9 cellular contexts compared by ENCODE assay signal in genomic region chr2:71510196-71510807, GRCh38. TPM values are rescaled to one million over a fixed set of nuclear protein-coding genes. Genes with fewer than 3 reads are reported as not detected.
DNase-seq lines count a peak whose midpoint lies in the region; ATAC-seq and TF ChIP-seq lines count a peak whose summit lies in the region.
"Had no signal": no experiment of that assay in that cellular context is flagged by ENCODE, and none has a peak within 500 bp of the region (broad histone marks: within the 10 kb centered on the region; RNA-seq: fewer than 3 reads in every experiment).

No MANE protein-coding gene starts in this region.

- H3K4me2 ChIP-seq in H9 (ENCODE audit: insufficient read depth, insufficient read length, low read length) = no peak overlapping the region

- H3K18ac ChIP-seq in H9 (ENCODE audit: insufficient read length, low read depth, low read length) = no peak overlapping the region

- peak; percentile 54 for DNase-seq in COR-L47 (lab: John Stamatoyannopoulos, UW)
- peak; percentile 82 for DNase-seq in H9
- peak; percentile 54 for DNase-seq in NCI-H2227 treated with DMSO at 0.1 percent for 48 hours (lab: John Stamatoyannopoulos, UW)
- DNase-seq in activated CD4-positive, alpha-beta T cell treated with anti-CD3 and anti-CD28 coated beads, Interleukin-2, amount 10 ng/mL, durations not matched to agents 24 days and 14 days = peak; percentile 90
- DNase-seq in coronary artery (ENCODE audit: low spot score) = no peak
- peak; percentile 46 to 93 for DNase-seq in lower leg skin (ENCODE audit: low spot score in 2 of 2)
- DNase-seq in stimulated activated CD4-positive, alpha-beta T cell treated with anti-CD3 and anti-CD28 coated beads, TNF-alpha, amount 100 ng/mL, for 48 hours (ENCODE audit: low read depth in 3 of 3) = peak; percentile 32 to 62 (median 49)

- H4K20me1 ChIP-seq in H9 (ENCODE audit: control insufficient read depth, insufficient read depth, insufficient read length) = no peaks in the 10 kb centered on the region

- ATAC-seq in HG03342 (IDR thresholded peaks at IDR 0.05; ENCODE audit: unreplicated experiment) = no peak

- no peak overlapping the region for H2BK15ac ChIP-seq in H9 (ENCODE audit: low read depth, low read length)

- H2BK20ac ChIP-seq in H9 (ENCODE audit: low read depth, low read length, poor library complexity, severe bottlenecking) = no peak overlapping the region

- H3K56ac ChIP-seq in H9 (ENCODE audit: insufficient read length, low read depth, low read length) = no peak overlapping the region

- H2AK5ac ChIP-seq in H9 (ENCODE audit: insufficient read length, low read length) = no peak overlapping the region

- H4K91ac ChIP-seq in H9 (ENCODE audit: insufficient read length, low read depth, low read length) = no peak overlapping the region

- H2BK5ac ChIP-seq in H9 (ENCODE audit: insufficient read length, low read length) = no peak overlapping the region

- no peak overlapping the region for H2AFZ ChIP-seq in H9 (ENCODE audit: low read length)

- H3T11ph ChIP-seq in H9 (ENCODE audit: low read length) = no peak overlapping the region

- H3K27ac ChIP-seq in H9 (ENCODE audit: insufficient read length, low read depth, low read length) = no peak overlapping the region
- H3K27ac ChIP-seq in coronary artery = no peak overlapping the region

- H4K5ac ChIP-seq in H9 (ENCODE audit: insufficient read length, low read depth, low read length) = no peak overlapping the region

- H3K4me3 ChIP-seq in coronary artery (no peak overlapping the region), lower leg skin (ENCODE audit: low read depth, poor library complexity, severe bottlenecking) (no peak overlapping the region)

- H3K23ac ChIP-seq in H9 (ENCODE audit: insufficient read length, low read depth, low read length) = no peak overlapping the region

- no peak overlapping the region for H3K14ac ChIP-seq in H9 (ENCODE audit: insufficient read depth, low read length)

- H2BK12ac ChIP-seq in H9 (ENCODE audit: insufficient read length, low read depth, low read length) = no peak overlapping the region

- no peaks in the 10 kb centered on the region for H3K79me1 ChIP-seq in H9 (ENCODE audit: insufficient read depth, low read depth, low read length, poor library complexity, severe bottlenecking)

- no peaks in the 10 kb centered on the region for H3K36me3 Mint-ChIP-seq in H9 (ENCODE audit: insufficient read depth in 1 of 3, low read depth in 3 of 3)
- no peaks in the 10 kb centered on the region for H3K36me3 Mint-ChIP-seq in activated CD4-positive, alpha-beta T cell treated with anti-CD3 and anti-CD28 coated beads, Interleukin-2, amount 10 ng/mL, durations not matched to agents 24 days and 14 days (ENCODE audit: low read depth)

- no peak overlapping the region for H4K8ac ChIP-seq in H9 (replicated peaks; ENCODE audit: insufficient read length, low read depth, low read length)

- H3K4me1 Mint-ChIP-seq in H9 = peaks cover 0 to 2% of the 10 kb centered on the region in 2 experiments; a peak in 2 of 4 replicates
- peaks cover 2% of the 10 kb centered on the region for H3K4me1 Mint-ChIP-seq in activated CD4-positive, alpha-beta T cell treated with anti-CD3 and anti-CD28 coated beads, Interleukin-2, amount 10 ng/mL, durations not matched to agents 24 days and 14 days

- peaks cover 1% of the 10 kb centered on the region for H3K27me3 Mint-ChIP-seq in H9 (ENCODE audit: low read depth)
- H3K27me3 Mint-ChIP-seq in activated CD4-positive, alpha-beta T cell treated with anti-CD3 and anti-CD28 coated beads, Interleukin-2, amount 10 ng/mL, durations not matched to agents 24 days and 14 days = peaks cover 4% of the 10 kb centered on the region

- no peak overlapping the region for H3K9ac ChIP-seq in H9 (ENCODE audit: extremely low read depth, insufficient read length, low read length)

- H3K27ac Mint-ChIP-seq in H9 = no peak overlapping the region
- H3K27ac Mint-ChIP-seq in activated CD4-positive, alpha-beta T cell treated with anti-CD3 and anti-CD28 coated beads, Interleukin-2, amount 10 ng/mL, durations not matched to agents 24 days and 14 days = no peak overlapping the region

- TF ChIP-seq CTCF in H9 (conservative IDR thresholded peaks at IDR 0.05) = peak; percentile 95
- TF ChIP-seq CTCF in coronary artery (IDR thresholded peaks at IDR 0.05) = peak; percentile 88
- peak in 1 of 3 donors; percentile 80 for TF ChIP-seq CTCF in lower leg skin (IDR thresholded peaks at IDR 0.05)

- no CpG with 5 or more reads among the region's 6 CpGs for WGBS in H9 (ENCODE audit: extremely low coverage, insufficient read length, low lambda C conversion rate)
- WGBS in lower leg skin, 2 donors = 15% methylated on average over 6 of the region's 6 CpGs

- no peak overlapping the region for H3K4ac ChIP-seq in H9 (ENCODE audit: low read depth, low read length)

- no peaks in the 10 kb centered on the region for H3K27me3 ChIP-seq in H9 (ENCODE audit: insufficient read depth, low read length)

- H3K4me1 ChIP-seq in H9 (ENCODE audit: insufficient read depth, low read length) = no peaks in the 10 kb centered on the region

- no peaks in the 10 kb centered on the region for H3K79me2 ChIP-seq in H9 (ENCODE audit: insufficient read depth, low read length)

- no peaks in the 10 kb centered on the region for H3K9me3 Mint-ChIP-seq in H9
- H3K9me3 Mint-ChIP-seq in activated CD4-positive, alpha-beta T cell treated with anti-CD3 and anti-CD28 coated beads, Interleukin-2, amount 10 ng/mL, durations not matched to agents 24 days and 14 days = no peaks in the 10 kb centered on the region

- H3K9me3 ChIP-seq in H9 (ENCODE audit: control insufficient read depth, low read depth, low read length) = no peaks in the 10 kb centered on the region

- intact Hi-C loops in activated CD4-positive, alpha-beta T cell treated with anti-CD3 and anti-CD28 coated beads, Interleukin-2, amount 10 ng/mL, durations not matched to agents 24 days and 14 days (cut with micrococcal nuclease) = loop anchor here (1.0 to 2.0 kb wide), 2 partner anchors 50 to 211 kb away; no protein-coding TSS in a partner anchor
- intact Hi-C loops in lower leg skin (cut with DNase I; ENCODE audit: low total_unique reads) = loop anchor here (5.0 kb wide), 1 partner anchor 208 kb away; no protein-coding TSS in a partner anchor

- no peak for TF ChIP-seq POLR2A in lower leg skin (IDR thresholded peaks at IDR 0.05)

- H3K4me3 Mint-ChIP-seq in H9 = no peak overlapping the region
- no peak overlapping the region for H3K4me3 Mint-ChIP-seq in activated CD4-positive, alpha-beta T cell treated with anti-CD3 and anti-CD28 coated beads, Interleukin-2, amount 10 ng/mL, durations not matched to agents 24 days and 14 days

- H3K23me2 ChIP-seq in H9 (ENCODE audit: insufficient read length, low read depth, low read length, poor library complexity, severe bottlenecking) = no peaks in the 10 kb centered on the region

- H2BK120ac ChIP-seq in H9 (ENCODE audit: low read depth, low read length, poor library complexity, severe bottlenecking) = no peak overlapping the region

RNA-seq across cellular contexts. Expression of gene DYSF, which starts 56.9 kb away (rescaled TPM):
- total RNA-seq in H9 (2021) (4.8 and 5.5 TPM in 2 replicates), lower leg skin (1 to 10 TPM in 3 of 4 donors, under 1 TPM in 1; 0.93 to 3.2 (median 2.8) TPM)
- total RNA-seq in activated CD4-positive, alpha-beta T cell treated with anti-CD3 and anti-CD28 coated beads, Interleukin-2, amount 10 ng/mL, durations not matched to agents 24 days and 14 days = 0.36 TPM in 1 of 2 replicates, not detected in the other
- total RNA-seq: T-helper 2 cell treated with Interferon-gamma antibody and Interleukin-4, amounts not matched to agents 100 ng/mL and 5 ng/mL, for 36 hours had no signal
